Comparison of ENCODE assay signal across 29 cellular contexts in the genomic region with DNA sequence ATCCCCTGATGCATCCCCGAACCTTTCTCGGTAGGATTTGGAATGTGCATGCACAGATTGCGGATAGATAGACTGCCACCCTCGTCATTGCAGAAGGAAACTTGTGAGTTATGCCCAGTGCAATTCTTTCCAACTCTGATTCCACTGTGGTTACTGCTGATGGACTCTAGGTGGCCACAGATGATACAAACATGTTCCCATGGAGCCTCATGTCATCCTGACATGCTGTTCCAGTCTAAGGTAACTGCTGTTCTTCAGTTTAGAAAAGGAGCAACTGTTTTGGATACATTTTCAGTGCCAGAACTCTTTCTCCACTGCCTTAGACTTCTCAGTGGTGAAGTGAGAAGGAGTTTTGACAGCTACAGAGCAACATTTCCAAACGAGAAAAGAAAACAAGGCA. TPM values are rescaled to one million over a fixed set of nuclear protein-coding genes. Genes with fewer than 3 reads are reported as not detected.
A peak's percentile ranks its signal among the peaks of the same experiment; 100 is the strongest.
DNase-seq lines count a peak whose midpoint lies in the region; ATAC-seq and TF ChIP-seq lines count a peak whose summit lies in the region.
"Had no signal": no experiment of that assay in that cellular context is flagged by ENCODE, and none has a peak within 500 bp of the region (broad histone marks: within the 10 kb centered on the region; RNA-seq: fewer than 3 reads in every experiment).

No MANE protein-coding gene starts in this region.

- no peak overlapping the region for H3K27ac ChIP-seq in GM23338 (ENCODE audit: low read depth)
- H3K27ac ChIP-seq in psoas muscle: no peak overlapping the region
- H3K27ac ChIP-seq: hepatocyte, vagina had no signal

- no peaks in the 10 kb centered on the region for H3K79me2 ChIP-seq in GM23338 (replicated peaks; ENCODE audit: insufficient read depth)
- H3K79me2 ChIP-seq: hepatocyte had no signal

- H3K4me3 ChIP-seq in GM23338 (no peak overlapping the region), kidney epithelial cell (ENCODE audit: low read depth, low read length) (no peak overlapping the region), psoas muscle (no peak overlapping the region)
- H3K4me3 ChIP-seq: hepatocyte, vagina had no signal

- no peaks in the 10 kb centered on the region for H4K20me1 ChIP-seq in GM23338 (replicated peaks; ENCODE audit: insufficient read depth)

- H3K9me2 ChIP-seq in GM23338 (ENCODE audit: insufficient read depth): no peaks in the 10 kb centered on the region

- no peaks in the 10 kb centered on the region for H3K36me3 ChIP-seq in GM23338 (ENCODE audit: insufficient read depth)
- H3K36me3 ChIP-seq in kidney epithelial cell (ENCODE audit: control insufficient read depth, insufficient read depth, low read length): no peaks in the 10 kb centered on the region
- H3K36me3 ChIP-seq in psoas muscle (ENCODE audit: insufficient read depth in 1 of 2, low read depth in 1 of 2): no peaks in the 10 kb centered on the region
- H3K36me3 ChIP-seq: vagina had no signal

- no peak overlapping the region for H2AFZ ChIP-seq in GM23338
- H2AFZ ChIP-seq: hepatocyte had no signal

- no peaks in the 10 kb centered on the region; the same call in 2 of the 3 replicates for H3K4me1 Mint-ChIP-seq in GM23338
- H3K4me1 Mint-ChIP-seq: stimulated activated naive B cell treated with anti-CD40 and anti-IgM and Interleukin-4, amounts not matched to agents 10 μg/mL and 1 μg/mL and 100 μg/mL, for 72 hours had no signal

- no peak overlapping the region for H3K4me3 Mint-ChIP-seq in GM23338
- H3K4me3 Mint-ChIP-seq: activated T-cell treated with anti-CD3 and anti-CD28 coated beads, Interleukin-2, amount 50 U/mL, for 4 hours; CD8-positive, alpha-beta T cell; nephron progenitor cell; stimulated activated naive B cell treated with anti-CD40 and anti-IgM and Interleukin-4, amounts not matched to agents 10 μg/mL and 1 μg/mL and 100 μg/mL, for 72 hours had no signal

- in situ Hi-C loops in T47D (cut with HindIII; ENCODE audit: low pct_unique_long_range_greater_than_20kb, low sequenced_read_pairs): no loop called here

- intact Hi-C loops in psoas muscle (cut with DNase I): no loop called here

- CTCF ChIA-PET in GM10248 (lab: Yijun Ruan, JAX): no interaction called here

- no peak for ATAC-seq in GM23338
- no peak for ATAC-seq in HG03135 (IDR thresholded peaks at IDR 0.05; ENCODE audit: unreplicated experiment)
- ATAC-seq in psoas muscle: no peak
- ATAC-seq: activated T-cell treated with anti-CD3 and anti-CD28 coated beads, Interleukin-2, amount 50 U/mL, for 4 hours; CD8-positive, alpha-beta T cell; HCT116; stimulated activated naive B cell treated with anti-CD40 and anti-IgM and Interleukin-4, amounts not matched to agents 10 μg/mL and 1 μg/mL and 100 μg/mL, for 72 hours had no signal

- WGBS in psoas muscle, 3 donors: 73 to 82% (median 78%) methylated on average over 5 of the region's 5 CpGs

- H3K27me3 ChIP-seq in GM23338 (ENCODE audit: insufficient read depth) (no peaks in the 10 kb centered on the region), kidney epithelial cell (ENCODE audit: control insufficient read depth, insufficient read depth, low read length) (no peaks in the 10 kb centered on the region), psoas muscle (ENCODE audit: insufficient read depth in 3 of 3, low read length in 2 of 3) (no peaks in the 10 kb centered on the region)
- H3K27me3 ChIP-seq: hepatocyte, vagina had no signal

- POLR2A ChIA-PET in GM10248 (lab: Yijun Ruan, JAX): no interaction called here

- H3K4me1 ChIP-seq in GM23338 (ENCODE audit: insufficient read depth): no peaks in the 10 kb centered on the region
- H3K4me1 ChIP-seq in psoas muscle: no peaks in the 10 kb centered on the region
- H3K4me1 ChIP-seq: vagina had no signal

- H3K27ac Mint-ChIP-seq in GM23338: no peak overlapping the region
- H3K27ac Mint-ChIP-seq: CD8-positive, alpha-beta T cell; stimulated activated naive B cell treated with anti-CD40 and anti-IgM and Interleukin-4, amounts not matched to agents 10 μg/mL and 1 μg/mL and 100 μg/mL, for 72 hours had no signal

- no peaks in the 10 kb centered on the region for H3K36me3 Mint-ChIP-seq in GM23338 (ENCODE audit: low read depth)
- H3K36me3 Mint-ChIP-seq: CD8-positive, alpha-beta T cell; stimulated activated naive B cell treated with anti-CD40 and anti-IgM and Interleukin-4, amounts not matched to agents 10 μg/mL and 1 μg/mL and 100 μg/mL, for 72 hours had no signal

- no peaks in the 10 kb centered on the region; the same call in 1 of the 3 replicates for H3K9me3 Mint-ChIP-seq in GM23338

- H3K27me3 Mint-ChIP-seq in GM23338 (ENCODE audit: insufficient read depth, low read depth, poor library complexity): no peaks in the 10 kb centered on the region
- H3K27me3 Mint-ChIP-seq: stimulated activated naive B cell treated with anti-CD40 and anti-IgM and Interleukin-4, amounts not matched to agents 10 μg/mL and 1 μg/mL and 100 μg/mL, for 72 hours had no signal

- H3K9me3 ChIP-seq in psoas muscle: no peaks in the 10 kb centered on the region
- H3K9me3 ChIP-seq: vagina had no signal

- peak; percentile 38 to 54 for TF ChIP-seq CTCF in GM23338 (conservative IDR thresholded peaks at IDR 0.05; ENCODE audit: low read depth in 2 of 2)
- peak; percentile 4 for TF ChIP-seq CTCF in kidney epithelial cell (IDR thresholded peaks at IDR 0.05; ENCODE audit: insufficient read depth, low read length, poor library complexity, severe bottlenecking)
- TF ChIP-seq CTCF in psoas muscle (IDR thresholded peaks at IDR 0.05): no peak
- no peak for TF ChIP-seq CTCF in GM10248 (IDR thresholded peaks at IDR 0.05; ENCODE audit: control extremely low read depth, extremely low read depth, low read depth, missing control alignments)

- H3K4me2 ChIP-seq in GM23338: no peak overlapping the region
- H3K4me2 ChIP-seq: hepatocyte had no signal

- no peaks in the 10 kb centered on the region for H3F3A ChIP-seq in GM23338 (replicated peaks; ENCODE audit: low read depth)

- DNase-seq in GM23338 (ENCODE audit: low spot score) (peak; percentile 5), NCI-H69 (lab: John Stamatoyannopoulos, UW) (peak; percentile 4), T47D (ENCODE audit: low read depth in 1 of 2, low spot score in 1 of 2) (peak; percentile 5 to 14), kidney epithelial cell (ENCODE audit: low read depth) (no peak), psoas muscle (no peak), GM10248 (ENCODE audit: extremely low spot score) (no peak)
- DNase-seq: activated naive CD4-positive, alpha-beta T cell; activated T-cell treated with anti-CD3 and anti-CD28 coated beads, Interleukin-2, amount 50 U/mL, for 4 hours; CD8-positive, alpha-beta T cell; cerebellar nuclear complex; DMS79; erythroblast; foreskin melanocyte; Karpas-422; NCI-H1105; NCI-H2029 treated with DMSO at 0.1 percent for 48 hours; nephron progenitor cell; SHP77; small intestine; stimulated activated CD4-positive, alpha-beta T cell treated with anti-CD3 and anti-CD28 coated beads, Interleukin-2, amount 100 ng/mL, for 48 hours; stimulated activated naive B cell treated with anti-CD40 and anti-IgM and Interleukin-4, amounts not matched to agents 10 μg/mL and 1 μg/mL and 100 μg/mL, for 72 hours had no signal

TF ChIP-seq in GM23338, 12 proteins besides CTCF, POLR2A, EP300 and RAD21:
- TF ChIP-seq, protein P1, sequence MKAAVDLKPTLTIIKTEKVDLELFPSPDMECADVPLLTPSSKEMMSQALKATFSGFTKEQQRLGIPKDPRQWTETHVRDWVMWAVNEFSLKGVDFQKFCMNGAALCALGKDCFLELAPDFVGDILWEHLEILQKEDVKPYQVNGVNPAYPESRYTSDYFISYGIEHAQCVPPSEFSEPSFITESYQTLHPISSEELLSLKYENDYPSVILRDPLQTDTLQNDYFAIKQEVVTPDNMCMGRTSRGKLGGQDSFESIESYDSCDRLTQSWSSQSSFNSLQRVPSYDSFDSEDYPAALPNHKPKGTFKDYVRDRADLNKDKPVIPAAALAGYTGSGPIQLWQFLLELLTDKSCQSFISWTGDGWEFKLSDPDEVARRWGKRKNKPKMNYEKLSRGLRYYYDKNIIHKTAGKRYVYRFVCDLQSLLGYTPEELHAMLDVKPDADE (IDR thresholded peaks at IDR 0.05): no peak
- no peak for TF ChIP-seq ZNF331 (CRISPR knock-in tag; IDR thresholded peaks at IDR 0.05; ENCODE audit: low read depth)
- TF ChIP-seq ZNF114 (CRISPR knock-in tag; IDR thresholded peaks at IDR 0.05): no peak

RNA-seq across cellular contexts. Expression of a gene that starts 9.0 kb away (rescaled TPM):
- 0.23 TPM in 1 of 2 replicates, not detected in the other for total RNA-seq in GM23338 (2014; rRNA removed; shearing (Covaris generic))
- polyA plus RNA-seq in GM23338 (2016; fragmentation: Nextera tagmentation; extraction: Ambion mirVana) (0.48 and 1.1 TPM in 2 replicates), psoas muscle (under 1 TPM in 1 of 3 donors, not detected in 2; 0.03 TPM)
- total RNA-seq in kidney epithelial cell (not detected in 2 replicates), psoas muscle (not detected)
- total RNA-seq: activated CD8-positive, alpha-beta memory T cell treated with anti-CD3 and anti-CD28 coated beads for 36 hours; activated T-cell treated with anti-CD3 and anti-CD28 coated beads, Interleukin-2, amount 50 U/mL, for 4 hours; CD8-positive, alpha-beta T cell; hepatocyte; mononuclear cell; pulmonary artery endothelial cell; temporal lobe; vagina had no signal
- polyA plus RNA-seq: hepatocyte, small intestine had no signal

Comparison
In these comparisons a context has a peak if more than half of its experiments do, and no peak if none do; other contexts are left out.
1. DNase-seq: peak in GM23338 (single experiment), NCI-H69 (single experiment) and T47D (2 of 2); none in kidney epithelial cell (single experiment), psoas muscle (0 of 2) and GM10248 (single experiment).
2. CTCF ChIP-seq: peak in GM23338 (2 of 2) and kidney epithelial cell (single experiment); none in psoas muscle (single experiment) and GM10248 (single experiment).